ENCODE assay signal across 14 cellular contexts in genomic region chr14:52325632-52326031, GRCh38. TPM values are rescaled to one million over a fixed set of nuclear protein-coding genes. Genes with fewer than 3 reads are reported as not detected.
DNase-seq lines count a peak whose midpoint lies in the region; TF ChIP-seq lines count a peak whose summit lies in the region.
"Had no signal": no experiment of that assay in that cellular context is flagged by ENCODE, and none has a peak within 500 bp of the region (broad histone marks: within the 10 kb centered on the region; RNA-seq: fewer than 3 reads in every experiment).

No MANE protein-coding gene starts in this region.

- TF ChIP-seq CTCF in MCF 10A (IDR thresholded peaks at IDR 0.05; ENCODE audit: unreplicated experiment), result no peak
- TF ChIP-seq CTCF in mammary epithelial cell (conservative IDR thresholded peaks at IDR 0.05 in 1 of 2, IDR thresholded peaks at IDR 0.05 in 1 of 2; ENCODE audit: extremely low read depth in 1 of 2, insufficient read depth in 1 of 2, low read depth in 1 of 2, low read length in 2 of 2), result no peak
- TF ChIP-seq CTCF in VCaP (conservative IDR thresholded peaks at IDR 0.05), result no peak
- TF ChIP-seq CTCF in left ventricle myocardium inferior (IDR thresholded peaks at IDR 0.05; ENCODE audit: borderline replicate concordance), result no peak
- no peak for TF ChIP-seq CTCF in ovary (IDR thresholded peaks at IDR 0.05)

- H3K4me3 ChIP-seq in mammary epithelial cell (replicated peaks in 1 of 3; ENCODE audit: insufficient read depth in 1 of 3, low read depth in 2 of 3, low read length in 3 of 3), result no peak overlapping the region
- no peak overlapping the region for H3K4me3 ChIP-seq in left ventricle myocardium inferior
- no peak overlapping the region for H3K4me3 ChIP-seq in ovary
- H3K4me3 ChIP-seq: pancreas had no signal

- BruUV-seq in MCF 10A (replicated peaks; lab: Mats Ljungman, UMichigan) (no TSS peak), mammary epithelial cell (replicated peaks; lab: Mats Ljungman, UMichigan) (no TSS peak)

- H3K4me1 Mint-ChIP-seq in MCF 10A (ENCODE audit: insufficient read depth, unreplicated experiment), result peaks cover 19% of the 10 kb centered on the region

- H3K27ac Mint-ChIP-seq in MCF 10A (ENCODE audit: low read depth, unreplicated experiment), result no peak overlapping the region

- H3K27me3 ChIP-seq in mammary epithelial cell (ENCODE audit: insufficient read depth, low read length) (no peaks in the 10 kb centered on the region), left ventricle myocardium inferior (ENCODE audit: low read depth) (no peaks in the 10 kb centered on the region), ovary (no peaks in the 10 kb centered on the region)
- H3K27me3 ChIP-seq: pancreas had no signal

- no peaks in the 10 kb centered on the region for H3K36me3 Mint-ChIP-seq in MCF 10A (ENCODE audit: insufficient read depth, unreplicated experiment)

- dilution Hi-C loops in mammary epithelial cell (cut with HindIII; ENCODE audit: low sequenced_read_pairs), result no loop called here

- H4K20me1 ChIP-seq in mammary epithelial cell (ENCODE audit: insufficient read depth, low read length), result no peaks in the 10 kb centered on the region

- H3K4me3 Mint-ChIP-seq in MCF 10A (ENCODE audit: unreplicated experiment), result no peak overlapping the region

- no peak for TF ChIP-seq EP300 in ovary (IDR thresholded peaks at IDR 0.05)

- 76% methylated on average over 3 of the region's 3 CpGs for WGBS in mammary epithelial cell (ENCODE audit: low coverage, missing lambda C conversion rate)
- 59 to 66% (median 62%) methylated on average over 3 of the region's 3 CpGs for WGBS in ovary, 3 donors

- no peaks in the 10 kb centered on the region for H3K79me2 ChIP-seq in mammary epithelial cell (ENCODE audit: insufficient read depth, low read length)

- H3K27ac ChIP-seq in mammary epithelial cell (ENCODE audit: insufficient read depth, low read depth, low read length) (no peak overlapping the region), VCaP (peak overlapping the region; percentile 54), left ventricle myocardium inferior (replicated peaks) (no peak overlapping the region), ovary (no peak overlapping the region)
- H3K27ac ChIP-seq: pancreas had no signal

- in situ Hi-C loops in mammary epithelial cell (cut with MboI; ENCODE audit: low sequenced_read_pairs in 2 of 2), result no loop called here

- intact Hi-C loops in MCF 10A (cut with micrococcal nuclease) (no loop called here), mammary epithelial cell (cut with micrococcal nuclease) (no loop called here), left ventricle myocardium inferior (cut with micrococcal nuclease) (no loop called here), ovary (cut with DNase I) (no loop called here)

- no peak overlapping the region for H2AFZ ChIP-seq in mammary epithelial cell (ENCODE audit: low read depth, low read length)

- H3K9me3 ChIP-seq in mammary epithelial cell (replicated peaks; ENCODE audit: insufficient read depth, low read length) (peaks cover 3% of the 10 kb centered on the region), left ventricle myocardium inferior (replicated peaks) (peaks cover 31% of the 10 kb centered on the region), ovary (no peaks in the 10 kb centered on the region)
- H3K9me3 ChIP-seq: pancreas had no signal

- H3K27me3 Mint-ChIP-seq in MCF 10A (ENCODE audit: insufficient read depth, unreplicated experiment), result no peaks in the 10 kb centered on the region

- H3K4me1 ChIP-seq in mammary epithelial cell (ENCODE audit: insufficient read depth, low read length), result peaks cover 9% of the 10 kb centered on the region
- no peaks in the 10 kb centered on the region for H3K4me1 ChIP-seq in left ventricle myocardium inferior
- no peaks in the 10 kb centered on the region for H3K4me1 ChIP-seq in ovary (ENCODE audit: insufficient read depth)
- H3K4me1 ChIP-seq: pancreas had no signal

- POLR2A ChIA-PET in MCF 10A (lab: Yijun Ruan, JAX), result interaction anchor here (0.6 to 1.9 kb wide), 5 partner anchors 18 to 245 kb away, joined by 3 to 7 read pairs (median 5); no protein-coding TSS in a partner anchor

- no peak for TF ChIP-seq POLR2A in ovary (IDR thresholded peaks at IDR 0.05)

- CTCF ChIA-PET in MCF 10A (lab: Yijun Ruan, JAX) (interaction anchor here (0.6 to 0.8 kb wide), 2 partner anchors 321 to 1368 kb away, joined by 3 to 5 read pairs; no protein-coding TSS in a partner anchor), mammary epithelial cell (lab: Charles Lee; ENCODE audit: low non-redundant PET) (no interaction called here)

- H3K36me3 ChIP-seq in mammary epithelial cell (ENCODE audit: insufficient read depth, low read length) (no peaks in the 10 kb centered on the region), left ventricle myocardium inferior (no peaks in the 10 kb centered on the region), ovary (no peaks in the 10 kb centered on the region)
- H3K36me3 ChIP-seq: pancreas had no signal

- peaks cover 9% of the 10 kb centered on the region for H3K9me3 Mint-ChIP-seq in MCF 10A (ENCODE audit: unreplicated experiment)

- peak; percentile 61 for DNase-seq in MCF 10A (ENCODE audit: unreplicated experiment)
- no peak for DNase-seq in mammary epithelial cell
- DNase-seq in fibroblast of gingiva (ENCODE audit: low read depth), result peak; percentile 78
- no peak for DNase-seq in epidermal melanocyte (ENCODE audit: insufficient read length, low spot score)
- DNase-seq in NCI-H345 treated with DMSO at 0.1 percent for 48 hours (lab: John Stamatoyannopoulos, UW; ENCODE audit: unreplicated experiment), result no peak
- DNase-seq in left ventricle myocardium inferior, result no peak
- DNase-seq in ovary, result no peak
- DNase-seq: activated CD4-positive, alpha-beta T cell treated with anti-CD3 and anti-CD28 coated beads, Interleukin-2, amount 50 U/mL, for 1 hour; DMS53; NCI-H526 treated with DMSO at 0.1 percent for 48 hours; pancreas had no signal

- no peak overlapping the region for H3K4me2 ChIP-seq in mammary epithelial cell (ENCODE audit: insufficient read depth, low read depth, low read length)

- H3K9ac ChIP-seq in mammary epithelial cell (ENCODE audit: insufficient read depth, low read length), result no peak overlapping the region

RNA-seq across cellular contexts. Expression of gene PTGER2, which starts 11.5 kb away (rescaled TPM):
- 0.12 TPM in 2 replicates for total RNA-seq in MCF 10A (2022)
- 1 to 10 TPM in 1 of 2 donors, under 1 TPM in 1; 0.49 to 2.8 TPM for total RNA-seq in mammary epithelial cell
- polyA plus RNA-seq in mammary epithelial cell, result 4.2 TPM
- 2.6 TPM for polyA minus RNA-seq in mammary epithelial cell
- 0.60 TPM for total RNA-seq in left ventricle myocardium inferior
- total RNA-seq in ovary, result 10 to 100 TPM in 2 of 7 donors, 1 to 10 TPM in 4, under 1 TPM in 1; 0.86 to 15.6 (median 6.7) TPM
- 1 to 10 TPM; 5.5 to 5.8 TPM for polyA plus RNA-seq in ovary

RNA-seq across cellular contexts. Expression of gene PTGDR, which starts 58.1 kb away (rescaled TPM):
- not detected in 2 replicates for total RNA-seq in MCF 10A (2022)
- total RNA-seq in mammary epithelial cell, result not detected
- not detected for polyA plus RNA-seq in mammary epithelial cell
- polyA minus RNA-seq in mammary epithelial cell, result not detected
- 1.3 TPM for total RNA-seq in left ventricle myocardium inferior
- 1 to 10 TPM in 1 of 7 donors, under 1 TPM in 6; 0.10 to 1.0 (median 0.52) TPM for total RNA-seq in ovary
- 1 to 10 TPM in 1 of 2 donors, under 1 TPM in 1; 0.17 to 1.8 TPM for polyA plus RNA-seq in ovary
- total RNA-seq: kidney epithelial cell, RPMI7951 had no signal

Comparison
In these comparisons a context has a peak if more than half of its experiments do, and no peak if none do; other contexts are left out.
1. DNase-seq: peak in MCF 10A (single experiment) and fibroblast of gingiva (single experiment); none in mammary epithelial cell (single experiment), epidermal melanocyte (single experiment), NCI-H345 treated with DMSO at 0.1 percent for 48 hours (single experiment), left ventricle myocardium inferior (single experiment) and ovary (0 of 5).